In the genomic region with DNA sequence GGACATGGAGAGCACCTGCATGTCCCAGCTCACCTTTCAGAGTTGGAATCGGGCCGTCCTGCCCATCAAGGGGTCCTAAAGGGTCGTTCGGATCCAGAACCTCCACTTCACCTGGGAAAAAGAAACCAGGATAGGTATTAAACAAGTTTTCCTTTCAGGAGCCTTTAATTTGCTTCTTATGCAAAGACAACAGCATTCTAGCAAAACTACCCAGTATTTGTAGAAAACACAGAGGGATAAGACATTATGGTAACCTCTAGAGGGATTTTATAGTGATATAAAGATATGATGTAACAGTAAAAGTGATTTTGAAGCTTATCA, we compare ENCODE assay signal across 2 cellular contexts.
TF ChIP-seq lines count a peak whose summit lies in the region.

No MANE protein-coding gene starts in this region.

TF ChIP-seq in SK-N-SH, 30 proteins besides CTCF, POLR2A, EP300 and RAD21 (continued from another document):
- TF ChIP-seq, protein P1, sequence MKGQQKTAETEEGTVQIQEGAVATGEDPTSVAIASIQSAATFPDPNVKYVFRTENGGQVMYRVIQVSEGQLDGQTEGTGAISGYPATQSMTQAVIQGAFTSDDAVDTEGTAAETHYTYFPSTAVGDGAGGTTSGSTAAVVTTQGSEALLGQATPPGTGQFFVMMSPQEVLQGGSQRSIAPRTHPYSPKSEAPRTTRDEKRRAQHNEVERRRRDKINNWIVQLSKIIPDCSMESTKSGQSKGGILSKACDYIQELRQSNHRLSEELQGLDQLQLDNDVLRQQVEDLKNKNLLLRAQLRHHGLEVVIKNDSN (IDR thresholded peaks at IDR 0.05; ENCODE audit: borderline replicate concordance, low read depth) = no peak
- TF ChIP-seq GATA2 (CRISPR knock-in tag; IDR thresholded peaks at IDR 0.05) = no peak
- no peak for TF ChIP-seq SMC3 (IDR thresholded peaks at IDR 0.05; ENCODE audit: low read depth, low read length)
- TF ChIP-seq, protein P2, sequence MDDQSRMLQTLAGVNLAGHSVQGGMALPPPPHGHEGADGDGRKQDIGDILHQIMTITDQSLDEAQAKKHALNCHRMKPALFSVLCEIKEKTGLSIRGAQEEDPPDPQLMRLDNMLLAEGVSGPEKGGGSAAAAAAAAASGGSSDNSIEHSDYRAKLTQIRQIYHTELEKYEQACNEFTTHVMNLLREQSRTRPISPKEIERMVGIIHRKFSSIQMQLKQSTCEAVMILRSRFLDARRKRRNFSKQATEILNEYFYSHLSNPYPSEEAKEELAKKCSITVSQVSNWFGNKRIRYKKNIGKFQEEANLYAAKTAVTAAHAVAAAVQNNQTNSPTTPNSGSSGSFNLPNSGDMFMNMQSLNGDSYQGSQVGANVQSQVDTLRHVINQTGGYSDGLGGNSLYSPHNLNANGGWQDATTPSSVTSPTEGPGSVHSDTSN (IDR thresholded peaks at IDR 0.05) = no peak
- TF ChIP-seq POLR2AphosphoS5 (IDR thresholded peaks at IDR 0.05; ENCODE audit: low read depth, low read length) = no peak
- TF ChIP-seq FOSL2 (IDR thresholded peaks at IDR 0.05; ENCODE audit: borderline replicate concordance, low read depth) = no peak
- no peak for TF ChIP-seq RXRA (IDR thresholded peaks at IDR 0.05; ENCODE audit: borderline replicate concordance, low read depth)
- no peak for TF ChIP-seq ELF1 (IDR thresholded peaks at IDR 0.05)
- TF ChIP-seq, protein P3, sequence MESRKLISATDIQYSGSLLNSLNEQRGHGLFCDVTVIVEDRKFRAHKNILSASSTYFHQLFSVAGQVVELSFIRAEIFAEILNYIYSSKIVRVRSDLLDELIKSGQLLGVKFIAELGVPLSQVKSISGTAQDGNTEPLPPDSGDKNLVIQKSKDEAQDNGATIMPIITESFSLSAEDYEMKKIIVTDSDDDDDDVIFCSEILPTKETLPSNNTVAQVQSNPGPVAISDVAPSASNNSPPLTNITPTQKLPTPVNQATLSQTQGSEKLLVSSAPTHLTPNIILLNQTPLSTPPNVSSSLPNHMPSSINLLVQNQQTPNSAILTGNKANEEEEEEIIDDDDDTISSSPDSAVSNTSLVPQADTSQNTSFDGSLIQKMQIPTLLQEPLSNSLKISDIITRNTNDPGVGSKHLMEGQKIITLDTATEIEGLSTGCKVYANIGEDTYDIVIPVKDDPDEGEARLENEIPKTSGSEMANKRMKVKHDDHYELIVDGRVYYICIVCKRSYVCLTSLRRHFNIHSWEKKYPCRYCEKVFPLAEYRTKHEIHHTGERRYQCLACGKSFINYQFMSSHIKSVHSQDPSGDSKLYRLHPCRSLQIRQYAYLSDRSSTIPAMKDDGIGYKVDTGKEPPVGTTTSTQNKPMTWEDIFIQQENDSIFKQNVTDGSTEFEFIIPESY (IDR thresholded peaks at IDR 0.05; ENCODE audit: borderline replicate concordance, low read depth) = no peak
- TF ChIP-seq, protein P4, sequence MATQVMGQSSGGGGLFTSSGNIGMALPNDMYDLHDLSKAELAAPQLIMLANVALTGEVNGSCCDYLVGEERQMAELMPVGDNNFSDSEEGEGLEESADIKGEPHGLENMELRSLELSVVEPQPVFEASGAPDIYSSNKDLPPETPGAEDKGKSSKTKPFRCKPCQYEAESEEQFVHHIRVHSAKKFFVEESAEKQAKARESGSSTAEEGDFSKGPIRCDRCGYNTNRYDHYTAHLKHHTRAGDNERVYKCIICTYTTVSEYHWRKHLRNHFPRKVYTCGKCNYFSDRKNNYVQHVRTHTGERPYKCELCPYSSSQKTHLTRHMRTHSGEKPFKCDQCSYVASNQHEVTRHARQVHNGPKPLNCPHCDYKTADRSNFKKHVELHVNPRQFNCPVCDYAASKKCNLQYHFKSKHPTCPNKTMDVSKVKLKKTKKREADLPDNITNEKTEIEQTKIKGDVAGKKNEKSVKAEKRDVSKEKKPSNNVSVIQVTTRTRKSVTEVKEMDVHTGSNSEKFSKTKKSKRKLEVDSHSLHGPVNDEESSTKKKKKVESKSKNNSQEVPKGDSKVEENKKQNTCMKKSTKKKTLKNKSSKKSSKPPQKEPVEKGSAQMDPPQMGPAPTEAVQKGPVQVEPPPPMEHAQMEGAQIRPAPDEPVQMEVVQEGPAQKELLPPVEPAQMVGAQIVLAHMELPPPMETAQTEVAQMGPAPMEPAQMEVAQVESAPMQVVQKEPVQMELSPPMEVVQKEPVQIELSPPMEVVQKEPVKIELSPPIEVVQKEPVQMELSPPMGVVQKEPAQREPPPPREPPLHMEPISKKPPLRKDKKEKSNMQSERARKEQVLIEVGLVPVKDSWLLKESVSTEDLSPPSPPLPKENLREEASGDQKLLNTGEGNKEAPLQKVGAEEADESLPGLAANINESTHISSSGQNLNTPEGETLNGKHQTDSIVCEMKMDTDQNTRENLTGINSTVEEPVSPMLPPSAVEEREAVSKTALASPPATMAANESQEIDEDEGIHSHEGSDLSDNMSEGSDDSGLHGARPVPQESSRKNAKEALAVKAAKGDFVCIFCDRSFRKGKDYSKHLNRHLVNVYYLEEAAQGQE (IDR thresholded peaks at IDR 0.05; ENCODE audit: low read depth, low read length) = no peak
- TF ChIP-seq FOXM1 (IDR thresholded peaks at IDR 0.05; ENCODE audit: low read depth) = no peak
- no peak for TF ChIP-seq RCOR1 (IDR thresholded peaks at IDR 0.05; ENCODE audit: low read length)
- no peak for TF ChIP-seq TAF1 (IDR thresholded peaks at IDR 0.05; ENCODE audit: borderline replicate concordance, low read depth, low read length)
- no peak for TF ChIP-seq NFIC (IDR thresholded peaks at IDR 0.05; ENCODE audit: borderline replicate concordance)
- TF ChIP-seq, protein P5, sequence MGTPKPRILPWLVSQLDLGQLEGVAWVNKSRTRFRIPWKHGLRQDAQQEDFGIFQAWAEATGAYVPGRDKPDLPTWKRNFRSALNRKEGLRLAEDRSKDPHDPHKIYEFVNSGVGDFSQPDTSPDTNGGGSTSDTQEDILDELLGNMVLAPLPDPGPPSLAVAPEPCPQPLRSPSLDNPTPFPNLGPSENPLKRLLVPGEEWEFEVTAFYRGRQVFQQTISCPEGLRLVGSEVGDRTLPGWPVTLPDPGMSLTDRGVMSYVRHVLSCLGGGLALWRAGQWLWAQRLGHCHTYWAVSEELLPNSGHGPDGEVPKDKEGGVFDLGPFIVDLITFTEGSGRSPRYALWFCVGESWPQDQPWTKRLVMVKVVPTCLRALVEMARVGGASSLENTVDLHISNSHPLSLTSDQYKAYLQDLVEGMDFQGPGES (IDR thresholded peaks at IDR 0.05; ENCODE audit: low read depth, low read length) = no peak
- no peak for TF ChIP-seq MEF2A (IDR thresholded peaks at IDR 0.05; ENCODE audit: borderline replicate concordance, low read depth)
TF ChIP-seq in SK-N-SH: peak in this region for 0.

TF ChIP-seq in SK-N-SH treated with all-trans-retinoic acid at 6 μM for 48 hours, 23 proteins besides CTCF, POLR2A, EP300 and RAD21 (continued from another document):
- TF ChIP-seq, protein P6, sequence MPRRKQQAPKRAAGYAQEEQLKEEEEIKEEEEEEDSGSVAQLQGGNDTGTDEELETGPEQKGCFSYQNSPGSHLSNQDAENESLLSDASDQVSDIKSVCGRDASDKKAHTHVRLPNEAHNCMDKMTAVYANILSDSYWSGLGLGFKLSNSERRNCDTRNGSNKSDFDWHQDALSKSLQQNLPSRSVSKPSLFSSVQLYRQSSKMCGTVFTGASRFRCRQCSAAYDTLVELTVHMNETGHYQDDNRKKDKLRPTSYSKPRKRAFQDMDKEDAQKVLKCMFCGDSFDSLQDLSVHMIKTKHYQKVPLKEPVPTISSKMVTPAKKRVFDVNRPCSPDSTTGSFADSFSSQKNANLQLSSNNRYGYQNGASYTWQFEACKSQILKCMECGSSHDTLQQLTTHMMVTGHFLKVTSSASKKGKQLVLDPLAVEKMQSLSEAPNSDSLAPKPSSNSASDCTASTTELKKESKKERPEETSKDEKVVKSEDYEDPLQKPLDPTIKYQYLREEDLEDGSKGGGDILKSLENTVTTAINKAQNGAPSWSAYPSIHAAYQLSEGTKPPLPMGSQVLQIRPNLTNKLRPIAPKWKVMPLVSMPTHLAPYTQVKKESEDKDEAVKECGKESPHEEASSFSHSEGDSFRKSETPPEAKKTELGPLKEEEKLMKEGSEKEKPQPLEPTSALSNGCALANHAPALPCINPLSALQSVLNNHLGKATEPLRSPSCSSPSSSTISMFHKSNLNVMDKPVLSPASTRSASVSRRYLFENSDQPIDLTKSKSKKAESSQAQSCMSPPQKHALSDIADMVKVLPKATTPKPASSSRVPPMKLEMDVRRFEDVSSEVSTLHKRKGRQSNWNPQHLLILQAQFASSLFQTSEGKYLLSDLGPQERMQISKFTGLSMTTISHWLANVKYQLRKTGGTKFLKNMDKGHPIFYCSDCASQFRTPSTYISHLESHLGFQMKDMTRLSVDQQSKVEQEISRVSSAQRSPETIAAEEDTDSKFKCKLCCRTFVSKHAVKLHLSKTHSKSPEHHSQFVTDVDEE (CRISPR knock-in tag; IDR thresholded peaks at IDR 0.05) = no peak
- TF ChIP-seq ARNTL (CRISPR knock-in tag; IDR thresholded peaks at IDR 0.05; ENCODE audit: borderline replicate concordance, low read depth) (no peak), RARB (CRISPR knock-in tag; IDR thresholded peaks at IDR 0.05) (no peak)
TF ChIP-seq in SK-N-SH treated with all-trans-retinoic acid at 6 μM for 48 hours: peak in this region for 0.
